In the genomic region with DNA sequence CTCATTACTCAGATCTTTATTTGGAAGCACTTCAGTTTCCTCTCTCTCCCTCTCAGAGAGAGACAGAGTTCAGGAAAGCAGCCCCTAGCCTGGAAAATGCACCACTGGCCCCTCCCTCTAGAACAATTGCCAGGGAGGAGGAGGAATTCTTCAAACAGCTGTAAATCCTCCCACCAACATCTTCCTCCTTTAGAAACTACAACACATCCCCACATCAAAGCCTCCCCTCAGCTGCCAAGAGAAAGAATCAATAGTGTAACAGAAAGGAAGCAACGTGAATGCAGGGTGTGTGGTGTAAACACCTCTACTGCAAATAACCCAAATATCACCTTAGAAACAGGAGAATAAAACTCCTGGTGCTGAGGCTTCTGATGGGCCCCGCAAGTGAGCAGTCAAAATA, we compare ENCODE assay signal across 18 cellular contexts.
DNase-seq lines count a peak whose midpoint lies in the region; ATAC-seq and TF ChIP-seq lines count a peak whose summit lies in the region.
"Had no signal": no experiment of that assay in that cellular context is flagged by ENCODE, and none has a peak within 500 bp of the region (broad histone marks: within the 10 kb centered on the region; RNA-seq: fewer than 3 reads in every experiment).

No MANE protein-coding gene starts in this region.

- no peak overlapping the region for H2AK5ac ChIP-seq in neuronal stem cell (ENCODE audit: low read depth, low read length)

- H3K4me2 ChIP-seq in neuronal stem cell (ENCODE audit: insufficient read depth, low read length, poor library complexity, severe bottlenecking): no peak overlapping the region
- H3K4me2 ChIP-seq: SK-N-SH had no signal

- H3K4me1 Mint-ChIP-seq in activated naive CD4-positive, alpha-beta T cell treated with anti-CD3 and anti-CD28 coated beads for 36 hours (ENCODE audit: low read depth): peaks cover 51% of the 10 kb centered on the region
- H3K4me1 Mint-ChIP-seq in nephron: peaks cover 39% of the 10 kb centered on the region

- H3K18ac ChIP-seq in neuronal stem cell (ENCODE audit: low read length): no peak overlapping the region

- H2AFZ ChIP-seq in neuronal stem cell (ENCODE audit: low read length): no peak overlapping the region

- ATAC-seq in HG02970 (IDR thresholded peaks at IDR 0.05; ENCODE audit: low FRiP score, unreplicated experiment): no peak
- ATAC-seq: gastroesophageal sphincter had no signal

- H3K4me1 ChIP-seq in neuronal stem cell (ENCODE audit: control insufficient read depth in 2 of 2, insufficient read depth in 1 of 2, low read depth in 1 of 2, low read length in 2 of 2): peaks cover 0 to 23% of the 10 kb centered on the region in 2 donors
- H3K4me1 ChIP-seq: breast epithelium had no signal

- H3K9me3 ChIP-seq in KOPT-K1 (ENCODE audit: insufficient read depth, low read length, poor library complexity, severe bottlenecking) (peaks cover 14% of the 10 kb centered on the region), neuronal stem cell (replicated peaks in 1 of 2; ENCODE audit: control insufficient read depth in 2 of 2, insufficient read depth in 1 of 2, low read depth in 1 of 2, low read length in 2 of 2) (no peaks in the 10 kb centered on the region)
- H3K9me3 ChIP-seq: breast epithelium, gastroesophageal sphincter, SK-N-SH had no signal

- H4K91ac ChIP-seq in neuronal stem cell (ENCODE audit: low read depth, low read length, poor library complexity): no peak overlapping the region

- intact Hi-C loops in activated naive CD4-positive, alpha-beta T cell treated with anti-CD3 and anti-CD28 coated beads for 36 hours (cut with micrococcal nuclease): loop anchor here (10.0 kb wide), 1 partner anchor 896 kb away; no protein-coding TSS in a partner anchor

- no peak for TF ChIP-seq CTCF in nephron (IDR thresholded peaks at IDR 0.05; ENCODE audit: unreplicated experiment in 3 of 3)

- no peak overlapping the region for H4K8ac ChIP-seq in neuronal stem cell (ENCODE audit: low read depth, low read length)

- no peaks in the 10 kb centered on the region for H3K27me3 Mint-ChIP-seq in activated naive CD4-positive, alpha-beta T cell treated with anti-CD3 and anti-CD28 coated beads for 36 hours (ENCODE audit: low read depth)
- H3K27me3 Mint-ChIP-seq in nephron (ENCODE audit: low read depth): no peaks in the 10 kb centered on the region

- peak overlapping the region; percentile 63 for H3K27ac ChIP-seq in KOPT-K1 (ENCODE audit: low read depth, low read length, poor library complexity, severe bottlenecking)
- no peak overlapping the region for H3K27ac ChIP-seq in neuronal stem cell (replicated peaks; ENCODE audit: low read length)
- H3K27ac ChIP-seq: breast epithelium, gastroesophageal sphincter had no signal

- H3K79me1 ChIP-seq in neuronal stem cell (ENCODE audit: low read depth, low read length): no peaks in the 10 kb centered on the region

- CTCF ChIA-PET in activated naive CD4-positive, alpha-beta T cell treated with anti-CD3 and anti-CD28 coated beads for 36 hours (lab: Charles Lee): no interaction called here

- H3K23ac ChIP-seq in neuronal stem cell (ENCODE audit: low read depth, low read length, poor library complexity): no peak overlapping the region

- H3K4ac ChIP-seq in neuronal stem cell (ENCODE audit: low read length): no peak overlapping the region

- no peak overlapping the region for H3K9ac ChIP-seq in neuronal stem cell (ENCODE audit: low read depth, low read length, poor library complexity)
- H3K9ac ChIP-seq: SK-N-SH had no signal

- WGBS in neuronal stem cell (ENCODE audit: extremely low coverage in 2 of 2, insufficient read length in 2 of 2, insufficient replicate concordance in 1 of 2), 2 donors: no CpG with 5 or more reads among the region's 2 CpGs

- DNase-seq in activated naive CD4-positive, alpha-beta T cell treated with anti-CD3 and anti-CD28 coated beads for 36 hours: peak; percentile 25
- DNase-seq in activated naive CD4-positive, alpha-beta T cell treated with Interleukin-2 at 50 U/mL for 16 hours: no peak
- peak; percentile 67 for DNase-seq in central memory CD4-positive, alpha-beta T cell
- no peak for DNase-seq in NCI-H446 (lab: John Stamatoyannopoulos, UW)
- no peak for DNase-seq in neuronal stem cell (ENCODE audit: low spot score)
- DNase-seq: activated CD4-positive, alpha-beta T cell treated with anti-CD3 and anti-CD28 coated beads for 4 hours; DMS79 treated with DMSO at 0.1 percent for 48 hours; HFFc6; NCI-H1930; RPMI8226; SK-N-SH; stimulated activated CD4-positive, alpha-beta T cell treated with anti-CD3 and anti-CD28 coated beads, Interleukin-12 subunit alpha, Interleukin-12 subunit beta, amount 100 ng/mL, for 4 hours had no signal

- no peak overlapping the region for H3K27ac Mint-ChIP-seq in activated naive CD4-positive, alpha-beta T cell treated with anti-CD3 and anti-CD28 coated beads for 36 hours
- H3K27ac Mint-ChIP-seq in nephron: peak overlapping the region in 2 of 3 experiments; percentile 84 to 86
- H3K27ac Mint-ChIP-seq: HFFc6, IgD-negative memory B cell had no signal

- no peak overlapping the region for H2BK5ac ChIP-seq in neuronal stem cell (ENCODE audit: low read length)

- H3K9me3 Mint-ChIP-seq in activated naive CD4-positive, alpha-beta T cell treated with anti-CD3 and anti-CD28 coated beads for 36 hours: no peaks in the 10 kb centered on the region
- peaks cover 6% of the 10 kb centered on the region for H3K9me3 Mint-ChIP-seq in nephron

- H3K36me3 ChIP-seq in KOPT-K1 (ENCODE audit: insufficient read depth, low read length): no peaks in the 10 kb centered on the region
- H3K36me3 ChIP-seq in neuronal stem cell (replicated peaks in 1 of 2; ENCODE audit: control insufficient read depth in 2 of 2, insufficient read depth in 2 of 2, low read length in 2 of 2): no peaks in the 10 kb centered on the region
- H3K36me3 ChIP-seq: breast epithelium, gastroesophageal sphincter had no signal

- no peak overlapping the region for H2BK15ac ChIP-seq in neuronal stem cell (ENCODE audit: low read length)

- H2BK120ac ChIP-seq in neuronal stem cell (ENCODE audit: low read depth, low read length): no peak overlapping the region

- no peak overlapping the region for H3K4me3 ChIP-seq in neuronal stem cell (ENCODE audit: low read length in 2 of 2)
- H3K4me3 ChIP-seq: breast epithelium, gastroesophageal sphincter had no signal

- no peaks in the 10 kb centered on the region for H3K36me3 Mint-ChIP-seq in activated naive CD4-positive, alpha-beta T cell treated with anti-CD3 and anti-CD28 coated beads for 36 hours (ENCODE audit: low read depth)
- H3K36me3 Mint-ChIP-seq in nephron (ENCODE audit: low read depth): no peaks in the 10 kb centered on the region

- no peak overlapping the region for H3K14ac ChIP-seq in neuronal stem cell (ENCODE audit: low read length)

- H2BK12ac ChIP-seq in neuronal stem cell (ENCODE audit: low read length): no peak overlapping the region

- H3K27me3 ChIP-seq in neuronal stem cell (ENCODE audit: control insufficient read depth in 3 of 3, insufficient read depth in 3 of 3, low read depth in 1 of 3, low read length in 3 of 3): no peaks in the 10 kb centered on the region
- H3K27me3 ChIP-seq: breast epithelium, gastroesophageal sphincter had no signal

- H3K4me3 Mint-ChIP-seq in activated naive CD4-positive, alpha-beta T cell treated with anti-CD3 and anti-CD28 coated beads for 36 hours: no peak overlapping the region
- peak overlapping the region in 2 of 3 experiments; percentile 42 to 73 for H3K4me3 Mint-ChIP-seq in nephron
- H3K4me3 Mint-ChIP-seq: HFFc6 had no signal

Comparison
In these comparisons a context has a peak if more than half of its experiments do, and no peak if none do; other contexts are left out.
1. DNase-seq: peak in activated naive CD4-positive, alpha-beta T cell treated with anti-CD3 and anti-CD28 coated beads for 36 hours (single experiment) and central memory CD4-positive, alpha-beta T cell (single experiment); none in activated naive CD4-positive, alpha-beta T cell treated with Interleukin-2 at 50 U/mL for 16 hours (single experiment), NCI-H446 (0 of 2) and neuronal stem cell (single experiment).